ENCODE assay signal across 31 cellular contexts in genomic region chr10:6040205-6040604, GRCh38. TPM values are rescaled to one million over a fixed set of nuclear protein-coding genes. Genes with fewer than 3 reads are reported as not detected.
"Had no signal": no experiment of that assay in that cellular context is flagged by ENCODE, and none has a peak within 500 bp of the region (broad histone marks: within the 10 kb centered on the region; RNA-seq: fewer than 3 reads in every experiment).

No MANE protein-coding gene starts in this region.

- DNase-seq: activated CD4-positive, alpha-beta T cell treated with anti-CD3 and anti-CD28 coated beads for 36 hours; activated CD4-positive, alpha-beta T cell treated with anti-CD3 and anti-CD28 coated beads, Interleukin-2, amount 50 U/mL, for 4 hours; activated CD4-positive, CD25-positive, alpha-beta regulatory T cell; activated CD8-positive, alpha-beta memory T cell treated with anti-CD3 and anti-CD28 coated beads, Interleukin-2, amount 10 ng/mL, durations not matched to agents 7 days and 5 days; activated gamma-delta T cell treated with Interleukin-2 at 50 U/mL for 16 hours; amniotic stem cell; brain microvascular endothelial cell; dorsolateral prefrontal cortex; effector memory CD4-positive, alpha-beta T cell; erythroblast; gastrocnemius medialis; glutamatergic neuron; islet precursor cell; left cardiac atrium; left ventricle myocardium superior; mucosa of descending colon; nephron progenitor cell; stimulated activated CD4-positive, alpha-beta T cell treated with anti-CD3 and anti-CD28 coated beads, Interleukin-12 subunit alpha, Interleukin-12 subunit beta, amount 100 ng/mL, for 4 hours; T-helper 1 cell had no signal

- H3K9me3 ChIP-seq: gastrocnemius medialis, mucosa of descending colon, neutrophil, tibial nerve had no signal

- H3K27me3 Mint-ChIP-seq: activated CD4-positive, alpha-beta T cell treated with anti-CD3 and anti-CD28 coated beads for 36 hours; activated CD8-positive, alpha-beta memory T cell treated with anti-CD3 and anti-CD28 coated beads, Interleukin-2, amount 10 ng/mL, durations not matched to agents 7 days and 5 days; activated naive CD8-positive, alpha-beta T cell treated with anti-CD3 and anti-CD28 coated beads, Interleukin-2, amount 10 ng/mL, durations not matched to agents 7 days and 5 days; stimulated activated memory B cell treated with anti-CD40 and anti-IgM and Interleukin-4, amounts not matched to agents 10 μg/mL and 1 μg/mL and 100 μg/mL, for 72 hours had no signal

- H3K9me3 Mint-ChIP-seq: stimulated activated memory B cell treated with anti-CD40 and anti-IgM and Interleukin-4, amounts not matched to agents 10 μg/mL and 1 μg/mL and 100 μg/mL, for 72 hours had no signal

- H3K4me3 Mint-ChIP-seq: activated CD8-positive, alpha-beta memory T cell treated with anti-CD3 and anti-CD28 coated beads, Interleukin-2, amount 10 ng/mL, durations not matched to agents 7 days and 5 days; nephron progenitor cell; stimulated activated memory B cell treated with anti-CD40 and anti-IgM and Interleukin-4, amounts not matched to agents 10 μg/mL and 1 μg/mL and 100 μg/mL, for 72 hours had no signal

- H3K27ac Mint-ChIP-seq: nephron progenitor cell; stimulated activated memory B cell treated with anti-CD40 and anti-IgM and Interleukin-4, amounts not matched to agents 10 μg/mL and 1 μg/mL and 100 μg/mL, for 72 hours had no signal

- ATAC-seq: activated CD4-positive, alpha-beta T cell treated with anti-CD3 and anti-CD28 coated beads for 36 hours; activated CD8-positive, alpha-beta memory T cell treated with anti-CD3 and anti-CD28 coated beads, Interleukin-2, amount 10 ng/mL, durations not matched to agents 7 days and 5 days; gastrocnemius medialis; left cardiac atrium; left ventricle myocardium superior; mucosa of descending colon; sciatic nerve; stimulated activated memory B cell treated with anti-CD40 and anti-IgM and Interleukin-4, amounts not matched to agents 10 μg/mL and 1 μg/mL and 100 μg/mL, for 72 hours had no signal

RNA-seq across cellular contexts. Expression of gene IL2RA, which starts 22.0 kb away (rescaled TPM):
- total RNA-seq: astrocyte, cerebellum, lung microvascular endothelial cell, myocyte, osteocyte, renal cortical epithelial cell, temporal lobe had no signal
